21 cellular contexts compared by ENCODE assay signal in the genomic region with DNA sequence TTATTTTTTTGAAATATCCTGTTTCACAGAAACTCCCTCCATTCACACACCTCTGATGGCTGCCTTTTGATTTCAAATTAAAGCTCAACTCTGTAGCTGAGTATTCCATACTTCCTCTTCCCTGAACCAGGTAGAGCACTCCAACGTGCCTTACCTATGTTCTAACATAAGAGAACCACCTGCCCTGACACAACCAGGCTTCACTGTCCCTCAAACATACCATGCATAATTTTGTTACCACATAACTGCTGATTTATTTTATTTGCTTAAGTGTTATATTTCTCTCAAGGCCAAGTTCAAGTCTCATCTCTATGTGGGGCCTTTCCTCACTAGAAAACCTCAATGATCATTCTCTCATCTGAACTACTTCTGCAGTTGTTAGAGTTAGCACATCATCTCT.
DNase-seq lines count a peak whose midpoint lies in the region; ATAC-seq, FAIRE-seq and TF ChIP-seq lines count a peak whose summit lies in the region.
"Had no signal": no experiment of that assay in that cellular context is flagged by ENCODE, and none has a peak within 500 bp of the region (broad histone marks: within the 10 kb centered on the region; RNA-seq: fewer than 3 reads in every experiment).

No MANE protein-coding gene starts in this region.

- H3K36me3 Mint-ChIP-seq in progenitor cell of endocrine pancreas (ENCODE audit: insufficient read depth): no peaks in the 10 kb centered on the region

- H3K4me2 ChIP-seq in keratinocyte (ENCODE audit: control insufficient read depth, extremely low read depth, insufficient read depth, low read depth, low read length): no peak overlapping the region

- no peaks in the 10 kb centered on the region for H3K9me3 Mint-ChIP-seq in progenitor cell of endocrine pancreas (ENCODE audit: low read depth)
- H3K9me3 Mint-ChIP-seq: CD4-positive, alpha-beta T cell had no signal

- DNase-seq in H54 (ENCODE audit: insufficient read length, low spot score) (no peak), RWPE2 (ENCODE audit: low spot score) (no peak), epithelial cell of esophagus (ENCODE audit: low read depth) (peak; percentile 53), keratinocyte (ENCODE audit: low read depth, low spot score) (no peak), progenitor cell of endocrine pancreas (ENCODE audit: low spot score, unreplicated experiment) (no peak), iPS-NIHi7 (ENCODE audit: extremely low spot score) (no peak)
- DNase-seq: AML-193; Caco-2; CD4-positive, alpha-beta T cell; DMS153; DMS79 treated with DMSO at 0.1 percent for 48 hours; GF-D8; IMR-90 had no signal

- no peaks in the 10 kb centered on the region for H4K20me1 ChIP-seq in keratinocyte (ENCODE audit: control insufficient read depth, extremely low read depth, insufficient read depth, low read length)

- no peak overlapping the region for H2AFZ ChIP-seq in keratinocyte (ENCODE audit: control insufficient read depth, low read length)

- no peaks in the 10 kb centered on the region for H3K27me3 ChIP-seq in RWPE2 (ENCODE audit: insufficient read depth, poor library complexity, severe bottlenecking)
- no peaks in the 10 kb centered on the region for H3K27me3 ChIP-seq in keratinocyte (ENCODE audit: control insufficient read depth, extremely low read depth, insufficient read depth, low read length)

- H3K4me3 ChIP-seq in RWPE2 (ENCODE audit: severe bottlenecking): no peak overlapping the region
- H3K4me3 ChIP-seq in epithelial cell of esophagus (ENCODE audit: low read length): no peak overlapping the region
- H3K4me3 ChIP-seq in keratinocyte (ENCODE audit: control insufficient read depth in 2 of 3, extremely low read depth in 1 of 3, insufficient read depth in 2 of 3, low read depth in 1 of 3, low read length in 3 of 3): no peak overlapping the region
- H3K4me3 ChIP-seq: HAP-1, K562 had no signal

- TF ChIP-seq POLR2A in H54 (IDR thresholded peaks at IDR 0.05; ENCODE audit: low read depth, low read length): no peak

- dilution Hi-C loops in keratinocyte (cut with MboI; ENCODE audit: extremely low pct_ligation_motif_present, low sequenced_read_pairs): no loop called here

- H3K36me3 ChIP-seq in RWPE2 (ENCODE audit: low read depth) (no peaks in the 10 kb centered on the region), keratinocyte (ENCODE audit: control insufficient read depth in 2 of 2, extremely low read depth in 1 of 2, insufficient read depth in 2 of 2, low read length in 2 of 2) (no peaks in the 10 kb centered on the region)
- H3K36me3 ChIP-seq: HAP-1 had no signal

- TF ChIP-seq CTCF in RWPE2 (IDR thresholded peaks at IDR 0.05; ENCODE audit: poor library complexity, severe bottlenecking) (no peak), epithelial cell of esophagus (IDR thresholded peaks at IDR 0.05; ENCODE audit: insufficient read depth, low read depth, low read length, missing control alignments) (no peak), keratinocyte (optimal IDR thresholded peaks at IDR 0.05 in 1 of 3, IDR thresholded peaks at IDR 0.05 in 1 of 3, conservative IDR thresholded peaks at IDR 0.05 in 1 of 3; ENCODE audit: extremely low read depth in 1 of 3, insufficient read depth in 2 of 3, low read length in 3 of 3) (no peak), progenitor cell of endocrine pancreas (IDR thresholded peaks at IDR 0.05; ENCODE audit: unreplicated experiment) (no peak)

- H3K9me1 ChIP-seq in keratinocyte (ENCODE audit: control insufficient read depth, extremely low read depth, insufficient read depth, low read length): no peaks in the 10 kb centered on the region

- H3K4me3 Mint-ChIP-seq in progenitor cell of endocrine pancreas (ENCODE audit: low read depth): no peak overlapping the region
- H3K4me3 Mint-ChIP-seq: CD4-positive, alpha-beta T cell had no signal

- H3K9me3 ChIP-seq in RWPE2 (ENCODE audit: severe bottlenecking): no peaks in the 10 kb centered on the region
- no peaks in the 10 kb centered on the region for H3K9me3 ChIP-seq in keratinocyte (ENCODE audit: control insufficient read depth, low read depth, low read length)
- H3K9me3 ChIP-seq: Caco-2, HAP-1 had no signal

- H3K27ac Mint-ChIP-seq in progenitor cell of endocrine pancreas: no peak overlapping the region
- H3K27ac Mint-ChIP-seq: CD4-positive, alpha-beta T cell had no signal

- no peaks in the 10 kb centered on the region for H3K4me1 Mint-ChIP-seq in progenitor cell of endocrine pancreas (ENCODE audit: low read depth)

- FAIRE-seq in H54 (lab: Jason Lieb, UNC) (peak; percentile 84), keratinocyte (lab: Jason Lieb, UNC) (peak; percentile 20)
- FAIRE-seq: A204.1, H1, K562 had no signal

- ATAC-seq in RWPE2 (ENCODE audit: low read depth): peak; percentile 22
- ATAC-seq in HG02938 (IDR thresholded peaks at IDR 0.05; ENCODE audit: unreplicated experiment): no peak
- no peak for ATAC-seq in GM21360 (IDR thresholded peaks at IDR 0.05; ENCODE audit: unreplicated experiment)
- ATAC-seq: K562 had no signal

- peaks cover 73% of the 10 kb centered on the region for H3K27me3 Mint-ChIP-seq in progenitor cell of endocrine pancreas

- H3K4me1 ChIP-seq in RWPE2 (ENCODE audit: insufficient read depth, poor library complexity, severe bottlenecking) (peaks cover 58% of the 10 kb centered on the region), keratinocyte (ENCODE audit: control insufficient read depth, extremely low read depth, insufficient read depth, low read length) (peaks cover 74% of the 10 kb centered on the region)
- H3K4me1 ChIP-seq: Caco-2, HAP-1 had no signal

- no peak overlapping the region for H3K9ac ChIP-seq in keratinocyte (ENCODE audit: control insufficient read depth, extremely low read depth, insufficient read depth, low read length)

- no peaks in the 10 kb centered on the region for H3K79me2 ChIP-seq in keratinocyte (ENCODE audit: control insufficient read depth, insufficient read depth, low read length)

- peak overlapping the region; percentile 100 for H3K27ac ChIP-seq in RWPE2 (ENCODE audit: poor library complexity, severe bottlenecking)
- H3K27ac ChIP-seq in keratinocyte (ENCODE audit: control insufficient read depth, insufficient read depth, low read length): peak overlapping the region; percentile 99
- H3K27ac ChIP-seq: C4-2B, HL-60 had no signal
